In genomic region chr7:112211348-112211907, GRCh38 we compare ENCODE assay signal across 2 cellular contexts.
A peak's percentile ranks its signal among the peaks of the same experiment; 100 is the strongest.
TF ChIP-seq lines count a peak whose summit lies in the region.

No MANE protein-coding gene starts in this region.

TF ChIP-seq in IMR-90, 13 proteins besides CTCF, POLR2A, EP300 and RAD21 (continued from another document):
- TF ChIP-seq MXI1 (IDR thresholded peaks at IDR 0.05; ENCODE audit: borderline replicate concordance, low read depth, low read length), result no peak
- peak; percentile 84 for TF ChIP-seq CEBPB (IDR thresholded peaks at IDR 0.05; ENCODE audit: low read depth, low read length)

TF ChIP-seq in liver, 16 proteins besides CTCF, POLR2A, EP300 and RAD21 (continued from another document):
- TF ChIP-seq ATF3 (IDR thresholded peaks at IDR 0.05), result peak; percentile 29
- TF ChIP-seq HNF4A (conservative IDR thresholded peaks at IDR 0.05), result peak; percentile 76 to 82
- peak; percentile 24 for TF ChIP-seq NR2F2 (IDR thresholded peaks at IDR 0.05)
- TF ChIP-seq RXRA (IDR thresholded peaks at IDR 0.05), result peak; percentile 88 to 90
- TF ChIP-seq HNF4G (IDR thresholded peaks at IDR 0.05), result peak; percentile 44
- TF ChIP-seq EGR1 (IDR thresholded peaks at IDR 0.05; ENCODE audit: low read depth in 2 of 2), result peak in 1 of 2 donors; percentile 31
- peak; percentile 58 to 73 for TF ChIP-seq JUND (IDR thresholded peaks at IDR 0.05)
- TF ChIP-seq ZBTB33 (IDR thresholded peaks at IDR 0.05), result peak; percentile 64
- peak; percentile 79 for TF ChIP-seq SP1 (IDR thresholded peaks at IDR 0.05)
- TF ChIP-seq REST (IDR thresholded peaks at IDR 0.05), result peak; percentile 58
- peak; percentile 77 for TF ChIP-seq YY1 (IDR thresholded peaks at IDR 0.05)
- peak; percentile 59 for TF ChIP-seq MAX (IDR thresholded peaks at IDR 0.05)
- TF ChIP-seq TAF1 (conservative IDR thresholded peaks at IDR 0.05), result no peak
- TF ChIP-seq FOXA2 (IDR thresholded peaks at IDR 0.05), result peak; percentile 59
TF ChIP-seq in liver: peak in this region for 14.
